Comparison of ENCODE assay signal across 8 cellular contexts in genomic region chr11:34243620-34244493, GRCh38.
DNase-seq lines count a peak whose midpoint lies in the region; ATAC-seq and TF ChIP-seq lines count a peak whose summit lies in the region.

No MANE protein-coding gene starts in this region.

- no peaks in the 10 kb centered on the region for H3K9me3 ChIP-seq in HAP-1

- peaks cover 5% of the 10 kb centered on the region for H3K36me3 Mint-ChIP-seq in T-helper 2 cell treated with Interferon-gamma antibody and Interleukin-4, amounts not matched to agents 5 μg/mL and 100 μg/mL, for 36 hours (ENCODE audit: low read depth)
- no peaks in the 10 kb centered on the region for H3K36me3 Mint-ChIP-seq in stimulated activated effector memory CD8-positive, alpha-beta T cell treated with anti-CD3 and anti-CD28 coated beads, Interleukin-12 subunit alpha, Interleukin-12 subunit beta, amount 100 ng/mL, for 72 hours

- no peaks in the 10 kb centered on the region for H3K36me3 ChIP-seq in HAP-1 (replicated peaks)

- DNase-seq in AG08396 (ENCODE audit: low spot score): peak; percentile 58
- peak; percentile 80 for DNase-seq in T-helper 2 cell treated with Interferon-gamma antibody and Interleukin-4, amounts not matched to agents 5 μg/mL and 100 μg/mL, for 36 hours (ENCODE audit: low spot score)
- DNase-seq in fibroblast of pulmonary artery (ENCODE audit: low read depth): peak; percentile 74
- DNase-seq in stimulated activated effector memory CD8-positive, alpha-beta T cell treated with anti-CD3 and anti-CD28 coated beads, Interleukin-12 subunit alpha, Interleukin-12 subunit beta, amount 100 ng/mL, for 72 hours (ENCODE audit: low spot score in 2 of 2): peak in 1 of 2 donors; percentile 71
- no peak for DNase-seq in DMS114 treated with DMSO at 0.1 percent for 48 hours (lab: John Stamatoyannopoulos, UW; ENCODE audit: unreplicated experiment)
- no peak for DNase-seq in HAP-1 (ENCODE audit: low spot score in 2 of 2)

- H3K4me3 ChIP-seq in fibroblast of pulmonary artery (replicated peaks; ENCODE audit: low read depth, low read length) (no peak overlapping the region), HAP-1 (no peak overlapping the region)

- H3K27me3 ChIP-seq in HAP-1 (ENCODE audit: low read depth): no peaks in the 10 kb centered on the region

- TF ChIP-seq CTCF in fibroblast of pulmonary artery (IDR thresholded peaks at IDR 0.05; ENCODE audit: low read length, missing control alignments): no peak

- peak; percentile 83 for ATAC-seq in GM19035 (IDR thresholded peaks at IDR 0.05; ENCODE audit: unreplicated experiment)
- ATAC-seq in HG03066 (IDR thresholded peaks at IDR 0.05; ENCODE audit: low read depth, unreplicated experiment): peak; percentile 79
- peak; percentile 84 for ATAC-seq in stimulated activated effector memory CD8-positive, alpha-beta T cell treated with anti-CD3 and anti-CD28 coated beads, Interleukin-12 subunit alpha, Interleukin-12 subunit beta, amount 100 ng/mL, for 72 hours

- peak overlapping the region; percentile 63 for H3K27ac Mint-ChIP-seq in T-helper 2 cell treated with Interferon-gamma antibody and Interleukin-4, amounts not matched to agents 5 μg/mL and 100 μg/mL, for 36 hours
- H3K27ac Mint-ChIP-seq in stimulated activated effector memory CD8-positive, alpha-beta T cell treated with anti-CD3 and anti-CD28 coated beads, Interleukin-12 subunit alpha, Interleukin-12 subunit beta, amount 100 ng/mL, for 72 hours: peak overlapping the region; percentile 67

- peak overlapping the region; percentile 63 for H3K4me3 Mint-ChIP-seq in T-helper 2 cell treated with Interferon-gamma antibody and Interleukin-4, amounts not matched to agents 5 μg/mL and 100 μg/mL, for 36 hours
- H3K4me3 Mint-ChIP-seq in stimulated activated effector memory CD8-positive, alpha-beta T cell treated with anti-CD3 and anti-CD28 coated beads, Interleukin-12 subunit alpha, Interleukin-12 subunit beta, amount 100 ng/mL, for 72 hours: peak overlapping the region; percentile 57

- no peaks in the 10 kb centered on the region for H3K27me3 Mint-ChIP-seq in T-helper 2 cell treated with Interferon-gamma antibody and Interleukin-4, amounts not matched to agents 5 μg/mL and 100 μg/mL, for 36 hours (ENCODE audit: low read depth)

- peaks cover 8% of the 10 kb centered on the region; the same call in 1 of the 2 replicates for H3K4me1 ChIP-seq in HAP-1

- in situ Hi-C loops in HAP-1 (cut with MboI; ENCODE audit: low sequenced_read_pairs): no loop called here

- peaks cover 79% of the 10 kb centered on the region for H3K4me1 Mint-ChIP-seq in T-helper 2 cell treated with Interferon-gamma antibody and Interleukin-4, amounts not matched to agents 5 μg/mL and 100 μg/mL, for 36 hours (ENCODE audit: low read depth)
- H3K4me1 Mint-ChIP-seq in stimulated activated effector memory CD8-positive, alpha-beta T cell treated with anti-CD3 and anti-CD28 coated beads, Interleukin-12 subunit alpha, Interleukin-12 subunit beta, amount 100 ng/mL, for 72 hours: peaks cover 87% of the 10 kb centered on the region

- no peaks in the 10 kb centered on the region for H3K9me3 Mint-ChIP-seq in T-helper 2 cell treated with Interferon-gamma antibody and Interleukin-4, amounts not matched to agents 5 μg/mL and 100 μg/mL, for 36 hours
- no peaks in the 10 kb centered on the region for H3K9me3 Mint-ChIP-seq in stimulated activated effector memory CD8-positive, alpha-beta T cell treated with anti-CD3 and anti-CD28 coated beads, Interleukin-12 subunit alpha, Interleukin-12 subunit beta, amount 100 ng/mL, for 72 hours

Comparison
In these comparisons a context has a peak if more than half of its experiments do, and no peak if none do; other contexts are left out.
1. DNase-seq: peak in AG08396 (single experiment), T-helper 2 cell treated with Interferon-gamma antibody and Interleukin-4, amounts not matched to agents 5 μg/mL and 100 μg/mL, for 36 hours (single experiment) and fibroblast of pulmonary artery (single experiment); none in DMS114 treated with DMSO at 0.1 percent for 48 hours (single experiment) and HAP-1 (0 of 2).
2. Peak in every context shown above with its lines, with median percentiles within 50 percentile points of each other: ATAC-seq.